9 cellular contexts compared by ENCODE assay signal in genomic region chr10:102814873-102815661, GRCh38. TPM values are rescaled to one million over a fixed set of nuclear protein-coding genes. Genes with fewer than 3 reads are reported as not detected.
DNase-seq lines count a peak whose midpoint lies in the region; ATAC-seq lines count a peak whose summit lies in the region.
"Had no signal": no experiment of that assay in that cellular context is flagged by ENCODE, and none has a peak within 500 bp of the region (broad histone marks: within the 10 kb centered on the region; RNA-seq: fewer than 3 reads in every experiment).

No MANE protein-coding gene starts in this region.

- H3K27me3 Mint-ChIP-seq in stimulated activated naive B cell treated with anti-CD40 and anti-IgM and Interleukin-4, amounts not matched to agents 10 μg/mL and 1 μg/mL and 100 μg/mL, for 72 hours: no peaks in the 10 kb centered on the region

- peak; percentile 36 for ATAC-seq in left lobe of liver
- no peak for ATAC-seq in stimulated activated naive B cell treated with anti-CD40 and anti-IgM and Interleukin-4, amounts not matched to agents 10 μg/mL and 1 μg/mL and 100 μg/mL, for 72 hours (replicated peaks)
- no peak for ATAC-seq in HG03135 (IDR thresholded peaks at IDR 0.05; ENCODE audit: unreplicated experiment)
- ATAC-seq in HG03139 (IDR thresholded peaks at IDR 0.05; ENCODE audit: unreplicated experiment): no peak

- H3K27ac Mint-ChIP-seq in stimulated activated naive B cell treated with anti-CD40 and anti-IgM and Interleukin-4, amounts not matched to agents 10 μg/mL and 1 μg/mL and 100 μg/mL, for 72 hours: peak overlapping the region; percentile 14

- DNase-seq in HK-2 (ENCODE audit: unreplicated experiment) (peak; percentile 44), caudate nucleus (lab: John Stamatoyannopoulos, UW) (peak in 4 of 61 donors; percentile 9 to 44 (median 16)), left lobe of liver (ENCODE audit: low spot score) (no peak), foreskin melanocyte (no peak)
- DNase-seq in stimulated activated naive B cell treated with anti-CD40 and anti-IgM and Interleukin-4, amounts not matched to agents 10 μg/mL and 1 μg/mL and 100 μg/mL, for 72 hours: no peak
- no peak for DNase-seq in activated effector memory CD4-positive, alpha-beta T cell treated with Interleukin-2 at 50 U/mL for 16 hours
- DNase-seq: stimulated activated CD4-positive, alpha-beta T cell treated with anti-CD3 and anti-CD28 coated beads, Interleukin-2, amount 100 ng/mL, for 24 hours had no signal

- H3K9me3 Mint-ChIP-seq in stimulated activated naive B cell treated with anti-CD40 and anti-IgM and Interleukin-4, amounts not matched to agents 10 μg/mL and 1 μg/mL and 100 μg/mL, for 72 hours: no peaks in the 10 kb centered on the region

- peaks cover 17 to 67% of the 10 kb centered on the region in 2 donors for H3K4me1 Mint-ChIP-seq in stimulated activated naive B cell treated with anti-CD40 and anti-IgM and Interleukin-4, amounts not matched to agents 10 μg/mL and 1 μg/mL and 100 μg/mL, for 72 hours

- H3K36me3 Mint-ChIP-seq in stimulated activated naive B cell treated with anti-CD40 and anti-IgM and Interleukin-4, amounts not matched to agents 10 μg/mL and 1 μg/mL and 100 μg/mL, for 72 hours: peaks cover 26 to 42% of the 10 kb centered on the region in 2 donors

- peak overlapping the region; percentile 88 for H3K27ac ChIP-seq in caudate nucleus (ENCODE audit: low read depth, low read length)

- no peak overlapping the region for H3K4me3 Mint-ChIP-seq in stimulated activated naive B cell treated with anti-CD40 and anti-IgM and Interleukin-4, amounts not matched to agents 10 μg/mL and 1 μg/mL and 100 μg/mL, for 72 hours

RNA-seq across cellular contexts. Expression of gene CYP17A1, which starts 22.1 kb away (rescaled TPM):
- total RNA-seq in left lobe of liver: 3.7 TPM

RNA-seq across cellular contexts. Expression of gene BORCS7, which starts 39.0 kb away (rescaled TPM):
- 17.0 TPM for total RNA-seq in left lobe of liver

RNA-seq across cellular contexts. Expression of gene AS3MT, which starts 54.2 kb away (rescaled TPM):
- 7.5 TPM for total RNA-seq in left lobe of liver
